Comparison of ENCODE assay signal across 1 cellular context in genomic region chr17:27559506-27559931, GRCh38.
TF ChIP-seq lines count a peak whose summit lies in the region.

No MANE protein-coding gene starts in this region.

TF ChIP-seq in K562, 482 proteins besides CTCF, POLR2A, EP300 and RAD21 (continued from another document):
- TF ChIP-seq, protein P1, sequence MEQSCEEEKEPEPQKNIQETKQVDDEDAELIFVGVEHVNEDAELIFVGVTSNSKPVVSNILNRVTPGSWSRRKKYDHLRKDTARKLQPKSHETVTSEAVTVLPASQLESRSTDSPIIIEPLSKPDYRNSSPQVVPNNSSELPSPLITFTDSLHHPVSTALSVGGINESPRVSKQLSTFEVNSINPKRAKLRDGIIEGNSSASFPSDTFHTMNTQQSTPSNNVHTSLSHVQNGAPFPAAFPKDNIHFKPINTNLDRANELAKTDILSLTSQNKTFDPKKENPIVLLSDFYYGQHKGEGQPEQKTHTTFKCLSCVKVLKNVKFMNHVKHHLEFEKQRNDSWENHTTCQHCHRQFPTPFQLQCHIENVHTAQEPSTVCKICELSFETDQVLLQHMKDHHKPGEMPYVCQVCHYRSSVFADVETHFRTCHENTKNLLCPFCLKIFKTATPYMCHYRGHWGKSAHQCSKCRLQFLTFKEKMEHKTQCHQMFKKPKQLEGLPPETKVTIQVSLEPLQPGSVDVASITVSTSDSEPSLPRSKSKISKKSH (CRISPR knock-in tag; IDR thresholded peaks at IDR 0.05), result no peak
- no peak for TF ChIP-seq MTA1 (IDR thresholded peaks at IDR 0.05; ENCODE audit: borderline replicate concordance)
- no peak for TF ChIP-seq ZNF695 (CRISPR knock-in tag; IDR thresholded peaks at IDR 0.05)
- TF ChIP-seq SP2 (IDR thresholded peaks at IDR 0.05; ENCODE audit: extremely low read depth, low read depth, low read length, poor library complexity, severe bottlenecking), result no peak
- no peak for TF ChIP-seq TCF3 (CRISPR knock-in tag; IDR thresholded peaks at IDR 0.05)
